Comparison of ENCODE assay signal across 1 cellular context in genomic region chr13:66849706-66850105, GRCh38.
A peak's percentile ranks its signal among the peaks of the same experiment; 100 is the strongest.
TF ChIP-seq lines count a peak whose summit lies in the region.

No MANE protein-coding gene starts in this region.

TF ChIP-seq in GM23338, 12 proteins besides CTCF, POLR2A, EP300 and RAD21 (continued from another document):
- TF ChIP-seq ZNF462 (CRISPR knock-in tag; IDR thresholded peaks at IDR 0.05) = peak; percentile 7; the same call in 1 of the 2 replicates
